ENCODE assay signal across 23 cellular contexts in the genomic region with DNA sequence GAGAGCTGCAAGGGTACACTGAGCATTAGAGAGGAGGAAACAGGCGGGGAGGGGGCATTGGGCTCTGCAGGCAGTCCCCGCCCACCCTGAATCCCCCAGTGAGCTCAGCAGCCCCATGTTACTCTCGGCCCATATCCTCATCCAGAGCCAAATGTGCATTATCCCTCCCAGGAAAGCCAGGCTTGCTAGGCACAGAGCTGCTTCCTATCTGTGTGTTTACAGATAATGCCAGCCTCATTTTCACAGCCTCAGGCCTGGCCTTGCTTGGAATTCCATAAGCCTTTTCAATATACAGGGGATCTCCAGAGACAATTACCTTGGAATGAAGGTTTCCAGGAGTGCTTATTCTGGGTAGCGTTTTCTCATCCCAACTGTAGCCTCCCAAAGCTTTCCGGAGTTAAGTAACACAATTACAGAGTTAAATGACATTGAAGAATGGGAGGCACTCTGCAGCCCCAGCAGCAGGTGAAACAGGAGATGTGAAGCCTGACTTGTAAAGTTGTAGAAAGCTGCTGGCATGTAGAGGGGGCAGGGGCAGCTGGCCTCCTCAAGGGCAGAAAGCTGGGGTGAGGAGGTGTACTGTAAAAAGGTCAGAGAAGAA.
"Had no signal": no experiment of that assay in that cellular context is flagged by ENCODE, and none has a peak within 500 bp of the region (broad histone marks: within the 10 kb centered on the region; RNA-seq: fewer than 3 reads in every experiment).

No MANE protein-coding gene starts in this region.

- H3K4me3 Mint-ChIP-seq: activated CD4-positive, alpha-beta memory T cell treated with anti-CD3 and anti-CD28 coated beads, Interleukin-2, amount 10 ng/mL, durations not matched to agents 7 days and 5 days; activated CD4-positive, alpha-beta T cell treated with anti-CD3 and anti-CD28 coated beads for 36 hours; activated naive CD4-positive, alpha-beta T cell treated with anti-CD3 and anti-CD28 coated beads for 36 hours; activated naive CD8-positive, alpha-beta T cell; activated T-helper 17 cell treated with anti-CD3 and anti-CD28 coated beads, Interleukin-2, amount 50 U/mL, for 72 hours had no signal

- H3K27ac ChIP-seq: brain microvascular endothelial cell, cardiac muscle cell, KMS-11, VCaP had no signal

- H3K36me3 ChIP-seq: brain microvascular endothelial cell, cardiac muscle cell had no signal

- H3K9me3 Mint-ChIP-seq: activated CD4-positive, alpha-beta memory T cell treated with anti-CD3 and anti-CD28 coated beads, Interleukin-2, amount 10 ng/mL, durations not matched to agents 7 days and 5 days; activated naive CD4-positive, alpha-beta T cell treated with anti-CD3 and anti-CD28 coated beads for 36 hours; activated T-helper 17 cell treated with anti-CD3 and anti-CD28 coated beads, Interleukin-2, amount 50 U/mL, for 72 hours had no signal

- H3K4me1 Mint-ChIP-seq: activated CD4-positive, alpha-beta memory T cell treated with anti-CD3 and anti-CD28 coated beads, Interleukin-2, amount 10 ng/mL, durations not matched to agents 7 days and 5 days; activated CD4-positive, alpha-beta T cell treated with anti-CD3 and anti-CD28 coated beads for 36 hours; activated T-helper 17 cell treated with anti-CD3 and anti-CD28 coated beads, Interleukin-2, amount 50 U/mL, for 72 hours had no signal

- H3K27me3 ChIP-seq: brain microvascular endothelial cell, cardiac muscle cell had no signal

- H3K27ac Mint-ChIP-seq: activated CD4-positive, alpha-beta memory T cell treated with anti-CD3 and anti-CD28 coated beads, Interleukin-2, amount 10 ng/mL, durations not matched to agents 7 days and 5 days; activated CD4-positive, alpha-beta T cell treated with anti-CD3 and anti-CD28 coated beads for 36 hours; activated naive CD4-positive, alpha-beta T cell treated with anti-CD3 and anti-CD28 coated beads for 36 hours; activated naive CD8-positive, alpha-beta T cell; activated T-helper 17 cell treated with anti-CD3 and anti-CD28 coated beads, Interleukin-2, amount 50 U/mL, for 72 hours had no signal

- H3K36me3 Mint-ChIP-seq: activated naive CD8-positive, alpha-beta T cell had no signal

- DNase-seq: activated CD4-positive, alpha-beta memory T cell treated with anti-CD3 and anti-CD28 coated beads, Interleukin-2, amount 10 ng/mL, durations not matched to agents 7 days and 5 days; activated CD4-positive, alpha-beta T cell treated with anti-CD3 and anti-CD28 coated beads for 36 hours; activated CD4-positive, alpha-beta T cell treated with anti-CD3 and anti-CD28 coated beads, Interleukin-2, amount 50 U/mL, for 1 hour; activated CD4-positive, CD25-positive, alpha-beta regulatory T cell; activated gamma-delta T cell; activated naive CD4-positive, alpha-beta T cell treated with anti-CD3 and anti-CD28 coated beads for 36 hours; activated T-cell treated with anti-CD3 and anti-CD28 coated beads for 4 hours; activated T-cell treated with anti-CD3 and anti-CD28 coated beads, Interleukin-2, amount 50 U/mL, for 48 hours; amygdala; brain microvascular endothelial cell; cerebellar nuclear complex; NCI-H1092; NCI-H1930; NCI-H226; NCI-H774; PC-3; SHP77; T-helper 1 cell had no signal

- H3K9ac ChIP-seq: KMS-11 had no signal

- H3K4me3 ChIP-seq: cardiac muscle cell had no signal

- ATAC-seq: activated CD4-positive, alpha-beta T cell treated with anti-CD3 and anti-CD28 coated beads for 36 hours; activated T-helper 17 cell treated with anti-CD3 and anti-CD28 coated beads, Interleukin-2, amount 50 U/mL, for 72 hours; PC-3 had no signal

- H3K4me2 ChIP-seq: KMS-11 had no signal
